Comparison of ENCODE assay signal across 13 cellular contexts in the genomic region with DNA sequence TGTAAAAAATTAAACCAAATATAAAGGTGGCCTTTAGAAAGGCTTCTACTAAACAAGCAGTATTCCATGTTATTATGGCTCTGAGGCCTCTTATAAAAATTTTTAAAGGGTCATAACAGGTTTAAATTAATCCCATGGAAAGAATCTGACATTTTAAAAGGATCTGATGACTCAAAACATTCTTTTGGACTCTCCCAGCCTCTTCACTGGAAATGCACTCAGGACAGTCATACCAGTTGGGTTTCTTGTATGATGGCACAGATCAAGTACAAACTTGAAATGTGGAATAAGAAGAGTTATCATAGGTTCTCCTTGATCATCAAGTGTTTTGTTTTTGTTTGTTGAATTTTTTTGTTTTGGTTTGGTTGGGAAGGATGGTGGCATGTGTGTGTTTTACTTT. TPM values are rescaled to one million over a fixed set of nuclear protein-coding genes. Genes with fewer than 3 reads are reported as not detected.
DNase-seq lines count a peak whose midpoint lies in the region; ATAC-seq and TF ChIP-seq lines count a peak whose summit lies in the region.
"Had no signal": no experiment of that assay in that cellular context is flagged by ENCODE, and none has a peak within 500 bp of the region (broad histone marks: within the 10 kb centered on the region; RNA-seq: fewer than 3 reads in every experiment).

No MANE protein-coding gene starts in this region.

- 0 out of 2 replicates have a peak overlapping the region, but pooled peaks have one; percentile 6 for H3K4me3 ChIP-seq in GM23248
- no peak overlapping the region for H3K4me3 ChIP-seq in fibroblast of mammary gland (ENCODE audit: control insufficient read depth, low read depth, low read length)
- no peak overlapping the region for H3K4me3 ChIP-seq in retinal pigment epithelial cell (ENCODE audit: low read length)
- no peak overlapping the region for H3K4me3 ChIP-seq in sigmoid colon
- H3K4me3 ChIP-seq in body of pancreas, result no peak overlapping the region
- H3K4me3 ChIP-seq: right lobe of liver had no signal

- H3K4me1 ChIP-seq in GM23248 (ENCODE audit: insufficient read depth), result peaks cover 17% of the 10 kb centered on the region
- H3K4me1 ChIP-seq in sigmoid colon, result peaks cover 0 to 53% (median 47%) of the 10 kb centered on the region in 4 donors
- peaks cover 34% of the 10 kb centered on the region for H3K4me1 ChIP-seq in body of pancreas

- H3K9me3 ChIP-seq in GM23248 (ENCODE audit: low read depth), result no peaks in the 10 kb centered on the region
- H3K9me3 ChIP-seq in sigmoid colon, result no peaks in the 10 kb centered on the region
- H3K9me3 ChIP-seq in body of pancreas, result no peaks in the 10 kb centered on the region
- H3K9me3 ChIP-seq: right lobe of liver had no signal

- H3K27me3 ChIP-seq in GM23248 (replicated peaks; ENCODE audit: insufficient read depth), result no peaks in the 10 kb centered on the region
- no peaks in the 10 kb centered on the region for H3K27me3 ChIP-seq in sigmoid colon
- H3K27me3 ChIP-seq in body of pancreas, result no peaks in the 10 kb centered on the region
- H3K27me3 ChIP-seq: right lobe of liver had no signal

- in situ Hi-C loops in GM23248 (cut with MboI), result no loop called here

- peak; percentile 86 for DNase-seq in GM23248
- peak; percentile 65 for DNase-seq in fibroblast of mammary gland (ENCODE audit: low read depth)
- peak; percentile 55 for DNase-seq in retinal pigment epithelial cell (ENCODE audit: low read depth)
- DNase-seq in sigmoid colon, result no peak
- DNase-seq in body of pancreas, result no peak
- DNase-seq: activated CD8-positive, alpha-beta T cell treated with anti-CD3 and anti-CD28 coated beads, Interleukin-2, amount 10 ng/mL, durations not matched to agents 7 days and 5 days; GF-D8; NCI-H1105 treated with DMSO at 0.1 percent for 48 hours; right lobe of liver; stimulated activated naive CD8-positive, alpha-beta T cell treated with anti-CD3 and anti-CD28 coated beads, Interleukin-15, Interleukin-2, amounts not matched to agents 100 U/mL and 50 U/mL, for 24 hours had no signal

- no peak for TF ChIP-seq EP300 in sigmoid colon (IDR thresholded peaks at IDR 0.05)

- ATAC-seq in SK-N-SH treated with all-trans-retinoic acid at 6 μM for 48 hours, result peak; percentile 90
- ATAC-seq in body of pancreas, result no peak
- ATAC-seq in GM18520 (IDR thresholded peaks at IDR 0.05; ENCODE audit: unreplicated experiment), result no peak
- ATAC-seq in GM18511 (IDR thresholded peaks at IDR 0.05; ENCODE audit: unreplicated experiment), result no peak
- ATAC-seq: activated CD8-positive, alpha-beta T cell treated with anti-CD3 and anti-CD28 coated beads, Interleukin-2, amount 10 ng/mL, durations not matched to agents 7 days and 5 days; stimulated activated naive CD8-positive, alpha-beta T cell treated with anti-CD3 and anti-CD28 coated beads, Interleukin-15, Interleukin-2, amounts not matched to agents 100 U/mL and 50 U/mL, for 24 hours had no signal

- H2AFZ ChIP-seq in GM23248, result no peak overlapping the region

- H3K4me2 ChIP-seq in GM23248 (ENCODE audit: unreplicated experiment), result peak overlapping the region; percentile 62

- no peak for TF ChIP-seq CTCF in fibroblast of mammary gland (conservative IDR thresholded peaks at IDR 0.05; ENCODE audit: control insufficient read depth, insufficient read depth, low read depth, low read length)
- no peak for TF ChIP-seq CTCF in retinal pigment epithelial cell (conservative IDR thresholded peaks at IDR 0.05; ENCODE audit: low read depth, low read length)
- TF ChIP-seq CTCF in sigmoid colon (IDR thresholded peaks at IDR 0.05), result no peak
- no peak for TF ChIP-seq CTCF in body of pancreas (IDR thresholded peaks at IDR 0.05)

- TF ChIP-seq POLR2A in sigmoid colon (IDR thresholded peaks at IDR 0.05) (no peak), body of pancreas (IDR thresholded peaks at IDR 0.05) (no peak)

- no peaks in the 10 kb centered on the region for H3K9me2 ChIP-seq in GM23248 (ENCODE audit: insufficient read depth)

- H3K27ac ChIP-seq in GM23248 (peak overlapping the region; percentile 73), sigmoid colon (peak overlapping the region in 2 of 4 donors; percentile 2 to 48), body of pancreas (peak overlapping the region in 1 of 4 donors; percentile 11)
- H3K27ac ChIP-seq: right lobe of liver had no signal

- peaks cover 15% of the 10 kb centered on the region; the same call in 1 of the 2 replicates for H3F3A ChIP-seq in GM23248 (ENCODE audit: insufficient read depth)

- H3K9ac ChIP-seq in GM23248, result peak overlapping the region; percentile 25

- H3K79me2 ChIP-seq in GM23248 (ENCODE audit: insufficient read depth), result peaks cover 98% of the 10 kb centered on the region

- no peaks in the 10 kb centered on the region; the same call in 1 of the 2 replicates for H4K20me1 ChIP-seq in GM23248 (ENCODE audit: insufficient read depth)

- H3K36me3 ChIP-seq in GM23248 (ENCODE audit: low read depth) (no peaks in the 10 kb centered on the region), sigmoid colon (no peaks in the 10 kb centered on the region), body of pancreas (replicated peaks in 1 of 2; ENCODE audit: insufficient read depth in 1 of 2, low read depth in 2 of 2) (no peaks in the 10 kb centered on the region)
- H3K36me3 ChIP-seq: right lobe of liver had no signal

- intact Hi-C loops in sigmoid colon (cut with DNase I) (loop anchor here (5.0 kb wide), 2 partner anchors 40 to 50 kb away; partner anchors contain the start of gene PPP2R5E), body of pancreas (cut with DNase I) (no loop called here)

TF ChIP-seq in SK-N-SH treated with all-trans-retinoic acid at 6 μM for 48 hours, 23 proteins besides CTCF, POLR2A, EP300 and RAD21:
- TF ChIP-seq ISL1 (CRISPR knock-in tag; IDR thresholded peaks at IDR 0.05) (peak; percentile 69), ZFP3 (CRISPR knock-in tag; IDR thresholded peaks at IDR 0.05) (0 out of 2 replicates have a peak, but pooled peaks have one; percentile 48), ESRRG (CRISPR knock-in tag; IDR thresholded peaks at IDR 0.05) (no peak)

RNA-seq across cellular contexts. Expression of gene PPP2R5E, which starts 50.8 kb away (rescaled TPM):
- total RNA-seq in GM23248 (2014; rRNA removed; shearing (Covaris generic)), result 16.9 and 21.8 TPM in 2 replicates
- 31.8 and 33.7 TPM in 2 replicates for polyA plus RNA-seq in GM23248 (2016; fragmentation: Nextera tagmentation; extraction: Ambion mirVana)
- total RNA-seq in sigmoid colon, result 10 to 100 TPM; 23.7 to 28.9 (median 25.4) TPM
- 10 to 100 TPM; 10.8 to 14.5 (median 13.2) TPM for polyA plus RNA-seq in sigmoid colon
- 10 to 100 TPM in 1 of 2 donors, 1 to 10 TPM in 1; 9.2 to 12.5 TPM for total RNA-seq in body of pancreas

Comparison
In these comparisons a context has a peak if more than half of its experiments do, and no peak if none do; other contexts are left out.
1. DNase-seq: peak in GM23248 (single experiment), fibroblast of mammary gland (single experiment) and retinal pigment epithelial cell (single experiment); none in sigmoid colon (single experiment) and body of pancreas (0 of 4).